In genomic region chr6:38056361-38056760, GRCh38 we compare ENCODE assay signal across 23 cellular contexts.
DNase-seq lines count a peak whose midpoint lies in the region; ATAC-seq and TF ChIP-seq lines count a peak whose summit lies in the region.
"Had no signal": no experiment of that assay in that cellular context is flagged by ENCODE, and none has a peak within 500 bp of the region (broad histone marks: within the 10 kb centered on the region; RNA-seq: fewer than 3 reads in every experiment).

No MANE protein-coding gene starts in this region.

- peaks cover 58% of the 10 kb centered on the region for H3K4me1 Mint-ChIP-seq in CD4-positive, alpha-beta T cell (ENCODE audit: low read depth)

- H3K27me3 Mint-ChIP-seq in CD4-positive, alpha-beta T cell, result no peaks in the 10 kb centered on the region
- H3K27me3 Mint-ChIP-seq: CD4-positive, alpha-beta memory T cell had no signal

- intact Hi-C loops in CD4-positive, alpha-beta T cell (cut with DNase I, micrococcal nuclease), result no loop called here
- intact Hi-C loops in PC-3 (cut with micrococcal nuclease), result loop anchor here (10.0 kb wide), 1 partner anchor 188 kb away; no protein-coding TSS in a partner anchor

- peaks cover 9% of the 10 kb centered on the region; the same call in 1 of the 2 replicates for H3K4me1 ChIP-seq in HEK293 (ENCODE audit: control insufficient read depth, insufficient read depth, low read length)
- no peaks in the 10 kb centered on the region for H3K4me1 ChIP-seq in mesendoderm (ENCODE audit: control insufficient read depth, low read depth, low read length)
- H3K4me1 ChIP-seq in Karpas-422 (ENCODE audit: low read length), result no peaks in the 10 kb centered on the region
- H3K4me1 ChIP-seq in PC-3 (ENCODE audit: insufficient read depth, low read length), result peaks cover 33% of the 10 kb centered on the region
- H3K4me1 ChIP-seq: BLaER1, SJSA1 had no signal

- no peaks in the 10 kb centered on the region for H3K27me3 ChIP-seq in CD4-positive, alpha-beta T cell (ENCODE audit: control insufficient read depth, insufficient read depth, low read length)
- H3K27me3 ChIP-seq in mesendoderm (ENCODE audit: insufficient read depth, low read length, poor library complexity) (no peaks in the 10 kb centered on the region), Karpas-422 (ENCODE audit: low read length) (no peaks in the 10 kb centered on the region), PC-3 (ENCODE audit: low read length) (no peaks in the 10 kb centered on the region)
- H3K27me3 ChIP-seq: BLaER1, SJSA1 had no signal

- H3K23ac ChIP-seq in mesendoderm (ENCODE audit: low read length), result no peak overlapping the region

- no peaks in the 10 kb centered on the region for H3K79me2 ChIP-seq in mesendoderm (ENCODE audit: control insufficient read depth, insufficient read depth, low read length)
- no peaks in the 10 kb centered on the region for H3K79me2 ChIP-seq in Karpas-422 (ENCODE audit: low read length)
- H3K79me2 ChIP-seq in PC-3 (ENCODE audit: low read length), result peaks cover 51% of the 10 kb centered on the region

- no peaks in the 10 kb centered on the region for H3K9me3 ChIP-seq in CD4-positive, alpha-beta T cell (ENCODE audit: control insufficient read depth, low read length)
- H3K9me3 ChIP-seq in HEK293 (ENCODE audit: control insufficient read depth, insufficient read depth, low read depth, low read length) (no peaks in the 10 kb centered on the region), Karpas-422 (ENCODE audit: low read length) (no peaks in the 10 kb centered on the region), PC-3 (ENCODE audit: low read length) (no peaks in the 10 kb centered on the region)
- H3K9me3 ChIP-seq: BLaER1, SJSA1 had no signal

- H4K20me1 ChIP-seq in Karpas-422 (ENCODE audit: insufficient read depth, low read depth, low read length) (peaks cover 30% of the 10 kb centered on the region; the same call in 1 of the 2 replicates), PC-3 (ENCODE audit: low read length) (no peaks in the 10 kb centered on the region)

- POLR2A ChIA-PET in CD4-positive, alpha-beta T cell (lab: Charles Lee), result no interaction called here
- POLR2A ChIA-PET in HEK293 (lab: Yijun Ruan, JAX), result no interaction called here
- POLR2A ChIA-PET in PC-3 (lab: Charles Lee; ENCODE audit: unreplicated experiment), result no interaction called here

- H3K18ac ChIP-seq in mesendoderm (ENCODE audit: low read length), result no peak overlapping the region

- peak overlapping the region; percentile 76 for H4K8ac ChIP-seq in mesendoderm (ENCODE audit: low read depth, low read length)

- no peak overlapping the region for H4K5ac ChIP-seq in mesendoderm (ENCODE audit: low read length)

- no peak overlapping the region for H3K4ac ChIP-seq in mesendoderm (ENCODE audit: low read depth, low read length)

- H2AFZ ChIP-seq in Karpas-422 (ENCODE audit: low read length) (no peak overlapping the region), PC-3 (ENCODE audit: low read length) (no peak overlapping the region)

- peak overlapping the region; percentile 15 for H3K27ac Mint-ChIP-seq in CD4-positive, alpha-beta T cell
- H3K27ac Mint-ChIP-seq: CD4-positive, alpha-beta memory T cell had no signal

- no TSS peak for BruUV-seq in PC-3 (replicated peaks; lab: Mats Ljungman, UMichigan)

- H3K9me3 Mint-ChIP-seq in CD4-positive, alpha-beta T cell, result no peaks in the 10 kb centered on the region
- H3K9me3 Mint-ChIP-seq: CD4-positive, alpha-beta memory T cell had no signal

- H3K4me3 ChIP-seq in HEK293 (ENCODE audit: low read depth, low read length) (no peak overlapping the region), mesendoderm (ENCODE audit: low read length) (no peak overlapping the region), Karpas-422 (ENCODE audit: low read length) (no peak overlapping the region), PC-3 (ENCODE audit: low read length) (no peak overlapping the region)
- H3K4me3 ChIP-seq: BLaER1, GM12878, SJSA1 had no signal

- H3K79me1 ChIP-seq in mesendoderm (ENCODE audit: low read length), result peaks cover 3% of the 10 kb centered on the region

- WGBS in mesendoderm (ENCODE audit: extremely low coverage, insufficient coverage, low lambda C conversion rate), result no CpG with 5 or more reads among the region's 3 CpGs

- CTCF ChIA-PET in CD4-positive, alpha-beta T cell (lab: Charles Lee), result no interaction called here
- CTCF ChIA-PET in HEK293 (lab: Yijun Ruan, JAX), result no interaction called here
- CTCF ChIA-PET in PC-3 (lab: Charles Lee), result no interaction called here

- H3K36me3 ChIP-seq in HEK293 (ENCODE audit: control insufficient read depth in 2 of 2, insufficient read depth in 1 of 2, low read length in 2 of 2) (peaks cover 0 to under 1% of the 10 kb centered on the region in 2 experiments; a peak in 1 of 3 replicates), mesendoderm (ENCODE audit: control insufficient read depth, insufficient read depth, low read length) (no peaks in the 10 kb centered on the region), Karpas-422 (ENCODE audit: insufficient read depth, low read length) (no peaks in the 10 kb centered on the region), PC-3 (ENCODE audit: low read depth, low read length) (peaks cover 3% of the 10 kb centered on the region; the same call in 1 of the 2 replicates)

- H2BK5ac ChIP-seq in mesendoderm (ENCODE audit: low read length), result no peak overlapping the region

- TF ChIP-seq CTCF in CD4-positive, alpha-beta T cell (IDR thresholded peaks at IDR 0.05), result no peak
- TF ChIP-seq CTCF in HEK293 (tag by site-specific recombination; IDR thresholded peaks at IDR 0.05) (no peak), PC-3 (conservative IDR thresholded peaks at IDR 0.05; ENCODE audit: low read depth, low read length) (no peak)

- ATAC-seq in CD4-positive, alpha-beta T cell (ENCODE audit: poor library complexity), result no peak
- no peak for ATAC-seq in PC-3
- ATAC-seq: GM12878 had no signal

- H3K36me3 Mint-ChIP-seq in CD4-positive, alpha-beta T cell (ENCODE audit: low read depth), result peaks cover 9% of the 10 kb centered on the region

- no peak for DNase-seq in CD4-positive, alpha-beta T cell
- DNase-seq in amniotic epithelial cell (ENCODE audit: low read depth) (peak; percentile 21), mesendoderm (no peak), HK-2 (ENCODE audit: unreplicated experiment) (no peak), Karpas-422 (no peak), PC-3 (no peak), NCI-H345 treated with DMSO at 0.1 percent for 48 hours (lab: John Stamatoyannopoulos, UW; ENCODE audit: unreplicated experiment) (no peak)
- DNase-seq: CD4-positive, alpha-beta memory T cell; COR-L47; GDM1; H7; IMR-90; KG1; MM.1S; NCI-H2029 treated with DMSO at 0.1 percent for 48 hours; NCI-H345; NCI-H524 treated with DMSO at 0.1 percent for 48 hours; NCI-H774; Right ventricle myocardium superior had no signal

- no peak overlapping the region for H3K4me3 Mint-ChIP-seq in CD4-positive, alpha-beta T cell
- H3K4me3 Mint-ChIP-seq: CD4-positive, alpha-beta memory T cell had no signal

- H3K56ac ChIP-seq in mesendoderm (ENCODE audit: low read length), result no peak overlapping the region

- H2BK15ac ChIP-seq in mesendoderm (replicated peaks; ENCODE audit: low read depth), result no peak overlapping the region

- H3K27ac ChIP-seq in CD4-positive, alpha-beta T cell (ENCODE audit: low read depth, low read length), result no peak overlapping the region
- H3K27ac ChIP-seq in HEK293 (ENCODE audit: extremely low read depth, low read depth, low read length) (no peak overlapping the region), mesendoderm (ENCODE audit: low read depth, low read length) (no peak overlapping the region), Karpas-422 (ENCODE audit: low read length) (no peak overlapping the region), PC-3 (ENCODE audit: low read length) (no peak overlapping the region)
- H3K27ac ChIP-seq: BLaER1, SJSA1 had no signal

- H3K9me2 ChIP-seq in Karpas-422 (replicated peaks; ENCODE audit: insufficient read depth, low read length), result no peaks in the 10 kb centered on the region
- H3K9me2 ChIP-seq in PC-3 (replicated peaks; ENCODE audit: low read length), result no peaks in the 10 kb centered on the region

- H2BK120ac ChIP-seq in mesendoderm (ENCODE audit: low read depth, low read length), result no peak overlapping the region

- no peak overlapping the region for H2AK5ac ChIP-seq in mesendoderm (ENCODE audit: low read length)

- no peaks in the 10 kb centered on the region for H3F3A ChIP-seq in PC-3 (ENCODE audit: low read length, unreplicated experiment)

- H3K9ac ChIP-seq in mesendoderm (ENCODE audit: low read length) (no peak overlapping the region), Karpas-422 (ENCODE audit: low read length) (no peak overlapping the region), PC-3 (ENCODE audit: low read length) (no peak overlapping the region)
- H3K9ac ChIP-seq: BLaER1 had no signal

- H3K4me2 ChIP-seq in mesendoderm (ENCODE audit: low read length) (no peak overlapping the region), Karpas-422 (ENCODE audit: low read depth, low read length, poor library complexity, severe bottlenecking) (no peak overlapping the region), PC-3 (ENCODE audit: low read length) (no peak overlapping the region)
- H3K4me2 ChIP-seq: BLaER1 had no signal

TF ChIP-seq in HEK293, 187 proteins besides CTCF, POLR2A, EP300 and RAD21:
- TF ChIP-seq WT1 (tag by site-specific recombination; IDR thresholded peaks at IDR 0.05), result 0 out of 2 replicates have a peak, but pooled peaks have one; percentile 40
- TF ChIP-seq ZNF692 (tag by site-specific recombination; IDR thresholded peaks at IDR 0.05), result no peak
- TF ChIP-seq ZNF416 (tag by site-specific recombination; IDR thresholded peaks at IDR 0.05), result no peak
- TF ChIP-seq HOXD13 (CRISPR knock-in tag; IDR thresholded peaks at IDR 0.05; ENCODE audit: borderline replicate concordance), result no peak
- TF ChIP-seq ZNF654 (tag by site-specific recombination; IDR thresholded peaks at IDR 0.05; ENCODE audit: low read depth), result no peak
